ENCODE assay signal across 1 cellular context in genomic region chr11:46472662-46472994, GRCh38.
TF ChIP-seq lines count a peak whose summit lies in the region.

No MANE protein-coding gene starts in this region.

TF ChIP-seq in HCT116, 20 proteins besides CTCF, POLR2A, EP300 and RAD21:
- no peak for TF ChIP-seq REST (IDR thresholded peaks at IDR 0.05; ENCODE audit: low read depth)
- no peak for TF ChIP-seq EZH2 (IDR thresholded peaks at IDR 0.05)
- no peak for TF ChIP-seq ZNF274 (IDR thresholded peaks at IDR 0.05; ENCODE audit: low read depth, low read length)
- no peak for TF ChIP-seq SRF (IDR thresholded peaks at IDR 0.05; ENCODE audit: low read depth)
- no peak for TF ChIP-seq EGR1 (IDR thresholded peaks at IDR 0.05; ENCODE audit: low read depth)
- no peak for TF ChIP-seq ELF1 (IDR thresholded peaks at IDR 0.05; ENCODE audit: borderline replicate concordance, low read depth)
- TF ChIP-seq ZFX (IDR thresholded peaks at IDR 0.05), result no peak
- no peak for TF ChIP-seq YY1 (IDR thresholded peaks at IDR 0.05; ENCODE audit: extremely low read depth, insufficient replicate concordance, low read depth, low read length)
- TF ChIP-seq TCF7L2 (IDR thresholded peaks at IDR 0.05; ENCODE audit: borderline replicate concordance, extremely low read depth, insufficient read depth, insufficient read length), result no peak
- TF ChIP-seq FOSL1 (IDR thresholded peaks at IDR 0.05; ENCODE audit: low read depth), result no peak
- TF ChIP-seq EZH2phosphoT487 (IDR thresholded peaks at IDR 0.05; ENCODE audit: borderline replicate concordance), result no peak
- no peak for TF ChIP-seq MAX (IDR thresholded peaks at IDR 0.05)
- TF ChIP-seq ATF3 (IDR thresholded peaks at IDR 0.05), result no peak
- TF ChIP-seq JUND (IDR thresholded peaks at IDR 0.05), result no peak
- no peak for TF ChIP-seq CBX3 (IDR thresholded peaks at IDR 0.05; ENCODE audit: low read depth)
- no peak for TF ChIP-seq CEBPB (IDR thresholded peaks at IDR 0.05; ENCODE audit: low read depth)
- TF ChIP-seq POLR2AphosphoS5 (IDR thresholded peaks at IDR 0.05; ENCODE audit: low read depth, low read length), result no peak
